7 cellular contexts compared by ENCODE assay signal in the genomic region with DNA sequence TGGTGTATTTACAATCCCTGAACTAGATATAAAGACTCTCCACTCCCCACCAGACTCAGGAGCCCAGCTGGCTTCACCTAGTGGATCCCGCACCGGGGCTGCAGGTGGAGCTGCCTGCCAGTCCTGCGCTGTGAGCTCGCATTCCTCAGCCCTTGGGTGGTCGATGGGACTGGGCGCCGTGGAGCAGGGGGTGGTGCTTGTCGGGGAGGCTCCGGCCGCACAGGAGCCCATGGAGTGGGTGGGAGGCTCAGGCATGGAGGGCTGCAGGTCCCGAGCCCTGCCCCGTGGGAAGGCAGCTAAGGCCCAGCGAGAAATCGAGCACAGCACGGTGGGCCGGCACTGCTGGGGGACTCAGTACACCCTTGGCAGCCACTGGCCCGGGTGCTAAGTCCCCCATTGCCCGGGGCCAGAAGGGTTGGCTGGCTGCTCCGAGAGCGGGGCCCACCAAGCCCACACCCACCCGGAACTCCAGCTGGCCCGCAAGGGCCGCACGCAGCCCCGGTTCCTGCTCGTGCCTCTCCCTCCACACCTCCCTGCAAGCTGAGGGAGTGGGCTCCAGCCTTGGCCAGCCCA.
DNase-seq lines count a peak whose midpoint lies in the region; ATAC-seq, FAIRE-seq and TF ChIP-seq lines count a peak whose summit lies in the region.
"Not testable (repeated sequence)": the region's sequence is repeated elsewhere in the genome, so short reads cannot be mapped to it uniquely, and the experiment has no call there.

No MANE protein-coding gene starts in this region.

- peak; percentile 3 for DNase-seq in activated gamma-delta T cell (lab: John Stamatoyannopoulos, UW)
- peak in 2 of 3 donors; percentile 10 to 25 for DNase-seq in right cardiac atrium
- peak; percentile 56 for DNase-seq in kidney
- peak; percentile 78 for DNase-seq in mesenteric fat pad (ENCODE audit: low spot score)
- peak; percentile 79 for DNase-seq in posterior vena cava (ENCODE audit: low spot score)
- peak; percentile 56 for DNase-seq in sigmoid colon
- DNase-seq in spleen: peak; percentile 71

- not testable (repeated sequence) for TF ChIP-seq POLR2A in sigmoid colon (IDR thresholded peaks at IDR 0.05); spleen (IDR thresholded peaks at IDR 0.05)

- TF ChIP-seq EP300 in sigmoid colon (IDR thresholded peaks at IDR 0.05): not testable (repeated sequence)

- 95% methylated on average over 26 of the region's 26 CpGs for WGBS in right cardiac atrium
- 96 to 98% methylated on average over 26 of the region's 26 CpGs for WGBS in sigmoid colon, 2 donors
- WGBS in spleen, 5 donors: 90 to 98% (median 94%) methylated on average over 11 to 26 of the region's 26 CpGs

- not testable (repeated sequence) for FAIRE-seq in kidney (lab: Jason Lieb, UNC)

- ATAC-seq in right cardiac atrium: not testable (repeated sequence)

- not testable (repeated sequence) for H3K4me1 ChIP-seq in right cardiac atrium (ENCODE audit: control insufficient read depth, insufficient read depth, low read length); kidney (ENCODE audit: control insufficient read depth in 1 of 2, insufficient read depth in 1 of 2, low read depth in 1 of 2, low read length in 2 of 2); sigmoid colon; spleen

- H3K9ac ChIP-seq in kidney (ENCODE audit: low read length in 2 of 2): not testable (repeated sequence)

- intact Hi-C loops in right cardiac atrium (cut with DNase I); kidney (cut with DNase I); posterior vena cava (cut with DNase I); sigmoid colon (cut with DNase I); spleen (cut with DNase I; ENCODE audit: low total_unique reads): not testable (repeated sequence)

- H3K9me3 ChIP-seq in right cardiac atrium (ENCODE audit: control insufficient read depth, low read length); kidney (ENCODE audit: control insufficient read depth in 1 of 2, low read length in 2 of 2); sigmoid colon: not testable (repeated sequence)
- H3K9me3 ChIP-seq in spleen: peaks cover 0 to 20% (median 6%) of the 10 kb centered on the region in 8 donors

- H3K4me3 ChIP-seq in right cardiac atrium (ENCODE audit: low read length); kidney (ENCODE audit: low read length in 2 of 2); sigmoid colon; spleen: not testable (repeated sequence)

- TF ChIP-seq CTCF in kidney (IDR thresholded peaks at IDR 0.05; ENCODE audit: borderline replicate concordance, extremely low read depth, insufficient read depth); sigmoid colon (IDR thresholded peaks at IDR 0.05); spleen (IDR thresholded peaks at IDR 0.05 in 8 of 11, conservative IDR thresholded peaks at IDR 0.05 in 3 of 11): not testable (repeated sequence)

- H3K27me3 ChIP-seq in right cardiac atrium (ENCODE audit: control insufficient read depth, insufficient read depth); sigmoid colon; spleen (replicated peaks in 1 of 7): not testable (repeated sequence)

- not testable (repeated sequence) for H3K27ac ChIP-seq in right cardiac atrium (ENCODE audit: low read length); kidney (ENCODE audit: low read depth in 2 of 2, low read length in 2 of 2); sigmoid colon; spleen

- H3K36me3 ChIP-seq in kidney (ENCODE audit: control insufficient read depth in 1 of 2, insufficient read depth in 2 of 2, low read length in 2 of 2); sigmoid colon; spleen: not testable (repeated sequence)

Comparison
In these comparisons a context has a peak if more than half of its experiments do, and no peak if none do; other contexts are left out.
1. DNase-seq: peak in every context shown above with its lines; median percentile 79 in posterior vena cava; 78 in mesenteric fat pad; 71 in spleen; 56 in kidney; 56 in sigmoid colon; 18 in right cardiac atrium; 3 in activated gamma-delta T cell.